12 cellular contexts compared by ENCODE assay signal in genomic region chr1:58882322-58882951, GRCh38.
A peak's percentile ranks its signal among the peaks of the same experiment; 100 is the strongest.
DNase-seq lines count a peak whose midpoint lies in the region; ATAC-seq and TF ChIP-seq lines count a peak whose summit lies in the region.
"Had no signal": no experiment of that assay in that cellular context is flagged by ENCODE, and none has a peak within 500 bp of the region (broad histone marks: within the 10 kb centered on the region; RNA-seq: fewer than 3 reads in every experiment).

No MANE protein-coding gene starts in this region.

- no peak for TF ChIP-seq POLR2A in gastroesophageal sphincter (IDR thresholded peaks at IDR 0.05)

- H3K36me3 ChIP-seq in gastroesophageal sphincter (no peaks in the 10 kb centered on the region), skeletal muscle satellite cell (ENCODE audit: insufficient read depth, low read length) (no peaks in the 10 kb centered on the region)

- no peak for TF ChIP-seq CTCF in gastroesophageal sphincter (IDR thresholded peaks at IDR 0.05)

- no peak overlapping the region for H3K4me3 ChIP-seq in gastroesophageal sphincter
- no peak overlapping the region for H3K4me3 ChIP-seq in skeletal muscle satellite cell (ENCODE audit: low read length)

- H3K4me2 ChIP-seq in skeletal muscle satellite cell (ENCODE audit: low read length): no peak overlapping the region

- DNase-seq in DMS 273 (lab: John Stamatoyannopoulos, UW; ENCODE audit: unreplicated experiment) (peak; percentile 59), DMS 273 treated with DMSO at 0.1 percent for 48 hours (lab: John Stamatoyannopoulos, UW) (no peak), NCI-H774 (lab: John Stamatoyannopoulos, UW) (peak; percentile 33)
- DNase-seq: activated CD4-positive, alpha-beta memory T cell treated with anti-CD3 and anti-CD28 coated beads, Interleukin-2, amount 10 ng/mL, durations not matched to agents 7 days and 5 days; T-helper 2 cell had no signal

- H3K27ac ChIP-seq in gastroesophageal sphincter: peak overlapping the region in 3 of 4 donors; percentile 30 to 65 (median 57)
- H3K27ac ChIP-seq: 22Rv1 had no signal

- peaks cover 0 to 48% (median 7%) of the 10 kb centered on the region in 3 donors for H3K4me1 ChIP-seq in gastroesophageal sphincter
- peaks cover 66% of the 10 kb centered on the region for H3K4me1 ChIP-seq in skeletal muscle satellite cell (ENCODE audit: control insufficient read depth, insufficient read depth, low read length)

- 80 to 87% methylated on average over 7 to 9 of the region's 12 CpGs for WGBS in gastroesophageal sphincter (ENCODE audit: low coverage in 1 of 2), 2 donors

- H3K9ac ChIP-seq in skeletal muscle satellite cell (ENCODE audit: low read depth, low read length): peak overlapping the region; percentile 32
- H3K9ac ChIP-seq: KMS-11 had no signal

- no peaks in the 10 kb centered on the region for H3K9me3 ChIP-seq in gastroesophageal sphincter
- no peaks in the 10 kb centered on the region for H3K9me3 ChIP-seq in skeletal muscle satellite cell (replicated peaks; ENCODE audit: low read length)

- no peak for TF ChIP-seq EP300 in gastroesophageal sphincter (IDR thresholded peaks at IDR 0.05)

- H3K27me3 ChIP-seq in gastroesophageal sphincter (no peaks in the 10 kb centered on the region), skeletal muscle satellite cell (ENCODE audit: control insufficient read depth, insufficient read depth, low read length) (no peaks in the 10 kb centered on the region)

- no peak for ATAC-seq in gastroesophageal sphincter
- ATAC-seq in HG03342 (IDR thresholded peaks at IDR 0.05; ENCODE audit: unreplicated experiment): no peak
- ATAC-seq in GM18861 (IDR thresholded peaks at IDR 0.05; ENCODE audit: unreplicated experiment): no peak
- no peak for ATAC-seq in GM18519 (IDR thresholded peaks at IDR 0.05; ENCODE audit: low FRiP score, unreplicated experiment)
